8 cellular contexts compared by ENCODE assay signal in the genomic region with DNA sequence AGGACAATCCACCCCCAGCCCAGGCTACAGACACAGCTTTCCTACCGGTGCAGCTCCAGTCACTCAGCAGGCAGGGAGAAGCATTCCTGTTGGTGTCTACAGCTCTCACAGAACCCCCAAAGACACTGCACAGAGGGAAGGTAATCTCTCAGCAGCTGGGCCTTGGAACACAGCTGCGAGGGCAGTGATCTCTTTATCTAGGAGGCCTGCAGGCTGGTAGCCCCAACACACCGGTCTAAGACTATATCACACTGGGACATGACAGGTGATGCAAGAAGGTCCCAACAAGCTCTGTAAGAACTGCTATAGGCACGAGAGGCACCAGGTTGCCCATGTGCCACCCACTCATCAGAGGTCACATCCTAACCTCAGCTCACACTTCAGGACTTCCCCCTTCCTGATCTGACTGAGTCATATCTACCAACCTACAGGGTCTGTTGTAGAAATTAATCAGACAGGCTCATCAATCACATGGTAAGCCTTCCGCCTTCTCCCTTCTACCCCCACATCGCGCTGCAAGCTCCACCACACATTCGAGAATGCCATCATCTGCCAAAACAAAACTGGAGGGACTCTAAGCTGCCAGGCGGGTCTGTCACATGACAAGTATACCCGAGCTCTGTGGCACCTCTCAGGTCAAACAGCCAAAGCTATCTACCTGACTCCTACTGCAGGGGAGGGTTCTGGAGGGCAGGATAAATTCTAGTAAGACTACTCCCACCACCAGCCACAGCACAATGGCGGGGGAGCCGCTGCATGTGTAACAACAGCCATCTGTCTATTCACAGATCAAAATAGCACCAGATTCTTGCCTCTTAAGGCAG. TPM values are rescaled to one million over a fixed set of nuclear protein-coding genes. Genes with fewer than 3 reads are reported as not detected.
DNase-seq lines count a peak whose midpoint lies in the region; ATAC-seq, FAIRE-seq and TF ChIP-seq lines count a peak whose summit lies in the region.

No MANE protein-coding gene starts in this region.

- no peak overlapping the region for H3K27ac Mint-ChIP-seq in astrocyte (ENCODE audit: unreplicated experiment)
- peak overlapping the region; percentile 83 to 99 (median 94) for H3K27ac Mint-ChIP-seq in naive thymus-derived CD4-positive, alpha-beta T cell
- peak overlapping the region; percentile 84 for H3K27ac Mint-ChIP-seq in stimulated activated naive CD8-positive, alpha-beta T cell treated with anti-CD3 and anti-CD28 coated beads, Interleukin-15, Interleukin-2, amounts not matched to agents 100 ng/mL and 50 ng/mL, for 24 hours

- POLR2A ChIA-PET in naive thymus-derived CD4-positive, alpha-beta T cell (lab: Charles Lee) = interaction anchor here (0.6 to 17.4 kb wide), 22 partner anchors 13 to 99 kb away, joined by 3 to 271 read pairs (median 8); no protein-coding TSS in a partner anchor

- no peak for TF ChIP-seq CTCF in astrocyte (IDR thresholded peaks at IDR 0.05; ENCODE audit: insufficient read depth, low read depth, low read length)

- H4K20me1 ChIP-seq in astrocyte (ENCODE audit: insufficient read depth, low read length) = peaks cover 68% of the 10 kb centered on the region

- H3K4me1 Mint-ChIP-seq in astrocyte (ENCODE audit: low read depth, unreplicated experiment) = peaks cover 14% of the 10 kb centered on the region
- peaks cover 78 to 99% (median 88%) of the 10 kb centered on the region in 7 donors for H3K4me1 Mint-ChIP-seq in naive thymus-derived CD4-positive, alpha-beta T cell
- peaks cover 94% of the 10 kb centered on the region for H3K4me1 Mint-ChIP-seq in stimulated activated naive CD8-positive, alpha-beta T cell treated with anti-CD3 and anti-CD28 coated beads, Interleukin-15, Interleukin-2, amounts not matched to agents 100 ng/mL and 50 ng/mL, for 24 hours (ENCODE audit: low read depth)

- peak; percentile 37 for DNase-seq in NCI-H2171 treated with DMSO at 0.1 percent for 48 hours (lab: John Stamatoyannopoulos, UW)
- DNase-seq in NCI-H2171 (lab: John Stamatoyannopoulos, UW) = no peak
- DNase-seq in T-helper 9 cell = peak; percentile 69
- DNase-seq in astrocyte (ENCODE audit: low read depth) = no peak
- DNase-seq in naive thymus-derived CD4-positive, alpha-beta T cell = peak in 8 of 9 donors; percentile 38 to 90 (median 66)
- no peak for DNase-seq in globus pallidus (ENCODE audit: low spot score)

- no peaks in the 10 kb centered on the region for H3K9me3 Mint-ChIP-seq in astrocyte (ENCODE audit: unreplicated experiment)
- no peaks in the 10 kb centered on the region for H3K9me3 Mint-ChIP-seq in naive thymus-derived CD4-positive, alpha-beta T cell
- no peaks in the 10 kb centered on the region for H3K9me3 Mint-ChIP-seq in stimulated activated naive CD8-positive, alpha-beta T cell treated with anti-CD3 and anti-CD28 coated beads, Interleukin-15, Interleukin-2, amounts not matched to agents 100 ng/mL and 50 ng/mL, for 24 hours

- no peak overlapping the region for H2AFZ ChIP-seq in astrocyte (ENCODE audit: low read depth, low read length)

- H3K4me1 ChIP-seq in astrocyte (ENCODE audit: insufficient read depth, low read length) = peaks cover 18% of the 10 kb centered on the region
- peaks cover 82 to 96% of the 10 kb centered on the region in 2 donors for H3K4me1 ChIP-seq in naive thymus-derived CD4-positive, alpha-beta T cell (ENCODE audit: control insufficient read depth in 2 of 2, insufficient read depth in 2 of 2, low read length in 2 of 2)

- H3K4me2 ChIP-seq in astrocyte (ENCODE audit: low read length) = peak overlapping the region; percentile 35

- peak overlapping the region; percentile 2 for H3K4me3 Mint-ChIP-seq in astrocyte (ENCODE audit: unreplicated experiment)
- peak overlapping the region; percentile 46 to 91 (median 74) for H3K4me3 Mint-ChIP-seq in naive thymus-derived CD4-positive, alpha-beta T cell
- H3K4me3 Mint-ChIP-seq in stimulated activated naive CD8-positive, alpha-beta T cell treated with anti-CD3 and anti-CD28 coated beads, Interleukin-15, Interleukin-2, amounts not matched to agents 100 ng/mL and 50 ng/mL, for 24 hours = peak overlapping the region; percentile 69

- intact Hi-C loops in naive thymus-derived CD4-positive, alpha-beta T cell (cut with micrococcal nuclease) = loop anchor here (1.0 to 2.0 kb wide), 3 partner anchors 22 to 39 kb away; no protein-coding TSS in a partner anchor

- H3K27me3 ChIP-seq in astrocyte (ENCODE audit: insufficient read depth, low read length) = no peaks in the 10 kb centered on the region
- no peaks in the 10 kb centered on the region for H3K27me3 ChIP-seq in naive thymus-derived CD4-positive, alpha-beta T cell (ENCODE audit: control insufficient read depth in 2 of 2, insufficient read depth in 2 of 2, low read length in 2 of 2)

- no peak overlapping the region for H3K27ac ChIP-seq in astrocyte (ENCODE audit: low read depth, low read length)
- peak overlapping the region; percentile 72 for H3K27ac ChIP-seq in naive thymus-derived CD4-positive, alpha-beta T cell (ENCODE audit: low read depth, low read length)

- peak; percentile 57 for ATAC-seq in HG03439 (IDR thresholded peaks at IDR 0.05; ENCODE audit: unreplicated experiment)
- peak; percentile 85 for ATAC-seq in naive thymus-derived CD4-positive, alpha-beta T cell

- CTCF ChIA-PET in naive thymus-derived CD4-positive, alpha-beta T cell (lab: Charles Lee) = interaction anchor here (0.8 to 13.1 kb wide), 25 partner anchors 9 to 187 kb away, joined by 3 to 150 read pairs (median 10); no protein-coding TSS in a partner anchor

- no peaks in the 10 kb centered on the region for H3K27me3 Mint-ChIP-seq in astrocyte (ENCODE audit: low read depth, unreplicated experiment)
- no peaks in the 10 kb centered on the region for H3K27me3 Mint-ChIP-seq in naive thymus-derived CD4-positive, alpha-beta T cell
- H3K27me3 Mint-ChIP-seq in stimulated activated naive CD8-positive, alpha-beta T cell treated with anti-CD3 and anti-CD28 coated beads, Interleukin-15, Interleukin-2, amounts not matched to agents 100 ng/mL and 50 ng/mL, for 24 hours = no peaks in the 10 kb centered on the region

- H3K36me3 Mint-ChIP-seq in astrocyte (ENCODE audit: low read depth, unreplicated experiment) = peaks cover 22% of the 10 kb centered on the region
- peaks cover 0 to 31% (median 0%) of the 10 kb centered on the region in 5 donors for H3K36me3 Mint-ChIP-seq in naive thymus-derived CD4-positive, alpha-beta T cell
- peaks cover 18% of the 10 kb centered on the region for H3K36me3 Mint-ChIP-seq in stimulated activated naive CD8-positive, alpha-beta T cell treated with anti-CD3 and anti-CD28 coated beads, Interleukin-15, Interleukin-2, amounts not matched to agents 100 ng/mL and 50 ng/mL, for 24 hours (ENCODE audit: low read depth)

- H3K9me3 ChIP-seq in astrocyte (ENCODE audit: insufficient read depth, low read depth, low read length) = no peaks in the 10 kb centered on the region
- H3K9me3 ChIP-seq in naive thymus-derived CD4-positive, alpha-beta T cell (ENCODE audit: control insufficient read depth in 2 of 3, low read length in 3 of 3) = no peaks in the 10 kb centered on the region

- FAIRE-seq in astrocyte (lab: Jason Lieb, UNC) = no peak

- H3K9ac ChIP-seq in astrocyte (ENCODE audit: low read length) = no peak overlapping the region

- peaks cover 9% of the 10 kb centered on the region for H3K79me2 ChIP-seq in astrocyte (ENCODE audit: insufficient read depth, low read length)

- H3K4me3 ChIP-seq in astrocyte (ENCODE audit: insufficient read depth, low read depth, low read length) = no peak overlapping the region
- H3K4me3 ChIP-seq in naive thymus-derived CD4-positive, alpha-beta T cell (ENCODE audit: low read length) = peak overlapping the region; percentile 19

- H3K36me3 ChIP-seq in astrocyte (ENCODE audit: insufficient read depth, low read length) = no peaks in the 10 kb centered on the region
- H3K36me3 ChIP-seq in naive thymus-derived CD4-positive, alpha-beta T cell (ENCODE audit: control insufficient read depth in 2 of 3, insufficient read depth in 3 of 3, low read length in 3 of 3) = no peaks in the 10 kb centered on the region

RNA-seq across cellular contexts. Expression of gene FAM53B, which starts 26.1 kb away (rescaled TPM):
- 12.9 and 13.7 TPM in 2 replicates for total RNA-seq in astrocyte
- total RNA-seq in naive thymus-derived CD4-positive, alpha-beta T cell = 10 to 100 TPM; 25.5 to 51.5 (median 28.6) TPM
- polyA plus RNA-seq in naive thymus-derived CD4-positive, alpha-beta T cell = 10 to 100 TPM in 1 of 2 donors, 1 to 10 TPM in 1; 3.9 to 18.8 TPM

Comparison
In these comparisons a context has a peak if more than half of its experiments do, and no peak if none do; other contexts are left out.
1. DNase-seq: peak in NCI-H2171 treated with DMSO at 0.1 percent for 48 hours (single experiment), T-helper 9 cell (single experiment) and naive thymus-derived CD4-positive, alpha-beta T cell (8 of 9); none in NCI-H2171 (single experiment), astrocyte (single experiment) and globus pallidus (single experiment).
2. H3K4me3 Mint-ChIP-seq: peak in every context shown above with its lines; median percentile 74 in naive thymus-derived CD4-positive, alpha-beta T cell; 69 in stimulated activated naive CD8-positive, alpha-beta T cell treated with anti-CD3 and anti-CD28 coated beads, Interleukin-15, Interleukin-2, amounts not matched to agents 100 ng/mL and 50 ng/mL, for 24 hours; 2 in astrocyte.